In genomic region chr19:6737284-6737872, GRCh38 we compare ENCODE assay signal across 8 cellular contexts. TPM values are rescaled to one million over a fixed set of nuclear protein-coding genes. Genes with fewer than 3 reads are reported as not detected.
A peak's percentile ranks its signal among the peaks of the same experiment; 100 is the strongest.
DNase-seq lines count a peak whose midpoint lies in the region; ATAC-seq and TF ChIP-seq lines count a peak whose summit lies in the region.

TSS of gene GPR108 (minus strand) at chr19:6737580. CDS start at chr19:6737576, 4 bp downstream.

- H3K4me1 Mint-ChIP-seq in activated B cell treated with CpG ODN at 0.5 μM for 24 hours, result peaks cover 44% of the 10 kb centered on the region

- intact Hi-C loops in A673 (cut with micrococcal nuclease; ENCODE audit: unreplicated experiment) (loop anchor here (5.0 kb wide), 3 partner anchors 65 to 220 kb away; no protein-coding TSS in a partner anchor), activated B cell treated with CpG ODN at 0.5 μM for 24 hours (cut with micrococcal nuclease) (loop anchor here (1.0 to 5.0 kb wide), 12 partner anchors 15 to 945 kb away; partner anchors contain the start of genes ALKBH7, ARHGEF18, DUS3L and SH2D3A)

- POLR2A ChIA-PET in A673 (lab: Charles Lee; ENCODE audit: low non-redundant PET), result no interaction called here
- POLR2A ChIA-PET in activated B cell treated with CpG ODN at 0.5 μM for 24 hours (lab: Charles Lee), result interaction anchor here (0.7 to 6.9 kb wide), 20 partner anchors 9 to 1769 kb away, joined by 3 to 81 read pairs (median 4); partner anchors contain the start of genes ALKBH7, KDM4B, KHSRP and VAV1

- BruUV-seq in A673 (replicated peaks; lab: Mats Ljungman, UMichigan), result no TSS peak

- H3K27ac ChIP-seq in A673 (ENCODE audit: low read depth, low read length, poor library complexity, severe bottlenecking) (peak within 1 kb of the TSS; percentile 98), caudate nucleus (ENCODE audit: low read depth, low read length) (peak within 1 kb of the TSS; percentile 99)

- DNase-seq in A673 (ENCODE audit: low spot score) (peak; percentile 100), NCI-H226 (peak; percentile 100), activated B cell treated with CpG ODN at 0.5 μM for 24 hours (peak; percentile 98), caudate nucleus (lab: John Stamatoyannopoulos, UW) (peak; percentile 94 to 100 (median 100)), iPS-NIHi7 (ENCODE audit: extremely low spot score) (peak; percentile 95), smooth muscle cell of the brain vasculature (ENCODE audit: low read depth, low spot score) (peak; percentile 99)

- no peaks in the 10 kb centered on the region for H3K9me3 ChIP-seq in A673 (ENCODE audit: low read depth, low read length, poor library complexity, severe bottlenecking)

- H3K36me3 ChIP-seq in A673 (ENCODE audit: insufficient read depth, low read length, poor library complexity, severe bottlenecking), result peaks cover 2% of the 10 kb centered on the region

- no peaks in the 10 kb centered on the region for H3K27me3 Mint-ChIP-seq in activated B cell treated with CpG ODN at 0.5 μM for 24 hours

- H3K27me3 ChIP-seq in A673 (replicated peaks; ENCODE audit: insufficient read depth, low read depth, low read length, poor library complexity), result no peaks in the 10 kb centered on the region

- H3K27ac Mint-ChIP-seq in activated B cell treated with CpG ODN at 0.5 μM for 24 hours, result peak within 1 kb of the TSS; percentile 96

- H3K4me1 ChIP-seq in A673 (ENCODE audit: insufficient read depth, low read length, poor library complexity, severe bottlenecking), result peaks cover 35% of the 10 kb centered on the region

- H3K4me3 Mint-ChIP-seq in activated B cell treated with CpG ODN at 0.5 μM for 24 hours, result peak within 1 kb of the TSS; percentile 96

- no peaks in the 10 kb centered on the region for H3K9me3 Mint-ChIP-seq in activated B cell treated with CpG ODN at 0.5 μM for 24 hours

- peak within 1 kb of the TSS; percentile 63 for H3K4me3 ChIP-seq in A673 (ENCODE audit: low read depth, low read length, poor library complexity, severe bottlenecking)

- peak; percentile 66 for ATAC-seq in GM18868 (IDR thresholded peaks at IDR 0.05; ENCODE audit: unreplicated experiment)
- ATAC-seq in HG03108 (IDR thresholded peaks at IDR 0.05; ENCODE audit: unreplicated experiment), result peak; percentile 53
- ATAC-seq in activated B cell treated with CpG ODN at 0.5 μM for 24 hours (ENCODE audit: low read depth), result peak; percentile 74

- H3K36me3 Mint-ChIP-seq in activated B cell treated with CpG ODN at 0.5 μM for 24 hours (ENCODE audit: low read depth), result peaks cover 35% of the 10 kb centered on the region

- CTCF ChIA-PET in A673 (lab: Charles Lee) (interaction anchor here (2.0 kb wide), 1 partner anchor 127 kb away, joined by 44 read pairs; no protein-coding TSS in a partner anchor), activated B cell treated with CpG ODN at 0.5 μM for 24 hours (lab: Charles Lee) (interaction anchor here (1.0 to 4.5 kb wide), 16 partner anchors 10 to 221 kb away, joined by 3 to 83 read pairs (median 6); partner anchors contain the start of gene VAV1)

- TF ChIP-seq CTCF in A673 (conservative IDR thresholded peaks at IDR 0.05; ENCODE audit: low read depth, low read length), result no peak
- TF ChIP-seq CTCF in activated B cell treated with CpG ODN at 0.5 μM for 24 hours (IDR thresholded peaks at IDR 0.05), result no peak

RNA-seq across cellular contexts. Expression of gene GPR108, which starts in this region (rescaled TPM):
- 36.4 and 37.4 TPM in 2 replicates for total RNA-seq in A673 (2021)
- total RNA-seq in activated B cell treated with CpG ODN at 0.5 μM for 24 hours, result 53.5 and 55.6 TPM in 2 replicates

Comparison
In these comparisons a context has a peak if more than half of its experiments do, and no peak if none do; other contexts are left out.
1. Peak in every context shown above with its lines: DNase-seq, ATAC-seq, H3K4me3 ChIP-seq and H3K27ac ChIP-seq.